In genomic region chr19:49439841-49440240, GRCh38 we compare ENCODE assay signal across 18 cellular contexts. TPM values are rescaled to one million over a fixed set of nuclear protein-coding genes. Genes with fewer than 3 reads are reported as not detected.
DNase-seq lines count a peak whose midpoint lies in the region; ATAC-seq, FAIRE-seq and TF ChIP-seq lines count a peak whose summit lies in the region.
"Had no signal": no experiment of that assay in that cellular context is flagged by ENCODE, and none has a peak within 500 bp of the region (broad histone marks: within the 10 kb centered on the region; RNA-seq: fewer than 3 reads in every experiment).

No MANE protein-coding gene starts in this region.

- CTCF ChIA-PET in K562 (lab: Yijun Ruan, JAX; ENCODE audit: low intra/inter-chr PET ratio), result no interaction called here

- WGBS in K562 (ENCODE audit: insufficient coverage, low coverage, missing lambda C conversion rate), result 9% methylated on average over 4 of the region's 6 CpGs
- 47 to 53% methylated on average over 6 of the region's 6 CpGs for WGBS in thyroid gland, 2 donors

- TF ChIP-seq RAD21 in K562 (CRISPR knock-in tag; conservative IDR thresholded peaks at IDR 0.05 in 1 of 2, IDR thresholded peaks at IDR 0.05 in 1 of 2), result no peak

- peaks cover 10 to 17% of the 10 kb centered on the region in 2 donors for H3K36me3 Mint-ChIP-seq in CD14-positive monocyte
- H3K36me3 Mint-ChIP-seq in neural crest cell (ENCODE audit: low read depth), result no peaks in the 10 kb centered on the region
- peaks cover 6% of the 10 kb centered on the region for H3K36me3 Mint-ChIP-seq in activated T-helper 17 cell treated with anti-CD3 and anti-CD28 coated beads, Interleukin-2, amount 50 U/mL, for 72 hours (ENCODE audit: low read depth)

- ATAC-seq in K562, result no peak
- ATAC-seq in activated T-helper 17 cell treated with anti-CD3 and anti-CD28 coated beads, Interleukin-2, amount 50 U/mL, for 72 hours (replicated peaks), result no peak

- TF ChIP-seq CTCF in CD14-positive monocyte (IDR thresholded peaks at IDR 0.05) (no peak), K562 (IDR thresholded peaks at IDR 0.05 in 2 of 3, conservative IDR thresholded peaks at IDR 0.05 in 1 of 3; ENCODE audit: insufficient read depth in 2 of 3, low read depth in 1 of 3, low read length in 3 of 3) (no peak), neural crest cell (conservative IDR thresholded peaks at IDR 0.05) (no peak), thyroid gland (IDR thresholded peaks at IDR 0.05) (no peak)

- H3K4me2 ChIP-seq in K562 (ENCODE audit: insufficient read depth, low read length), result 0 out of 2 replicates have a peak overlapping the region, but pooled peaks have one; percentile 3
- H3K4me2 ChIP-seq: KMS-11, PC-9 had no signal

- BruUV-seq in K562 (replicated peaks; lab: Mats Ljungman, UMichigan), result no TSS peak

- POLR2A ChIA-PET in K562 (lab: Yijun Ruan, JAX), result interaction anchor here (0.6 to 3.7 kb wide), 3 partner anchors 9 to 216 kb away, joined by 3 to 14 read pairs (median 3); no protein-coding TSS in a partner anchor

- H3K4me1 Mint-ChIP-seq in CD14-positive monocyte (peaks cover 36% of the 10 kb centered on the region), neural crest cell (peaks cover 19% of the 10 kb centered on the region)
- peaks cover 16% of the 10 kb centered on the region for H3K4me1 Mint-ChIP-seq in activated T-helper 17 cell treated with anti-CD3 and anti-CD28 coated beads, Interleukin-2, amount 50 U/mL, for 72 hours

- H3K27ac ChIP-seq in K562 (ENCODE audit: extremely low read depth, low read depth, low read length) (no peak overlapping the region), thyroid gland (no peak overlapping the region)
- no peak overlapping the region for H3K27ac ChIP-seq in effector memory CD4-positive, alpha-beta T cell (ENCODE audit: insufficient read depth, low read length, poor library complexity, severe bottlenecking)
- H3K27ac ChIP-seq: C4-2B, HL-60, KMS-11, PC-9 had no signal

- peak overlapping the region in 1 of 2 experiments; percentile 22; a peak in 1 of 4 replicates for H3K9ac ChIP-seq in K562 (ENCODE audit: insufficient read depth in 1 of 2, low read depth in 2 of 2, low read length in 2 of 2)
- H3K9ac ChIP-seq: KMS-11 had no signal

- H3K4me3 Mint-ChIP-seq in CD14-positive monocyte (peak overlapping the region in 1 of 2 donors; percentile 67), neural crest cell (peak overlapping the region; percentile 56)
- H3K4me3 Mint-ChIP-seq in activated T-helper 17 cell treated with anti-CD3 and anti-CD28 coated beads, Interleukin-2, amount 50 U/mL, for 72 hours, result no peak overlapping the region

- H2AFZ ChIP-seq in K562 (ENCODE audit: low read depth, low read length), result no peak overlapping the region
- H2AFZ ChIP-seq: PC-9 had no signal

- peaks cover 74 to 81% (median 77%) of the 10 kb centered on the region in 3 donors for H3K27me3 Mint-ChIP-seq in CD14-positive monocyte (ENCODE audit: low read depth in 3 of 3)
- H3K27me3 Mint-ChIP-seq in neural crest cell (ENCODE audit: low read depth), result peaks cover 92% of the 10 kb centered on the region
- peaks cover 68% of the 10 kb centered on the region for H3K27me3 Mint-ChIP-seq in activated T-helper 17 cell treated with anti-CD3 and anti-CD28 coated beads, Interleukin-2, amount 50 U/mL, for 72 hours

- DNase-seq in CD14-positive monocyte (ENCODE audit: low spot score) (peak; percentile 18), K562 (ENCODE audit: extremely low read depth in 1 of 4, low spot score in 3 of 4) (no peak), neural crest cell (ENCODE audit: low read depth, low spot score) (no peak), thyroid gland (no peak)
- no peak for DNase-seq in effector memory CD4-positive, alpha-beta T cell
- DNase-seq: DMS53, HFFc6, NCI-H1092, NCI-H1694, NCI-H345, PC-9 had no signal

- H3K9me3 ChIP-seq in K562 (replicated peaks; ENCODE audit: control insufficient read depth, insufficient read depth, low read depth, low read length) (no peaks in the 10 kb centered on the region), thyroid gland (no peaks in the 10 kb centered on the region)
- H3K9me3 ChIP-seq in effector memory CD4-positive, alpha-beta T cell (ENCODE audit: control insufficient read depth, low read length), result no peaks in the 10 kb centered on the region

- H4K20me1 ChIP-seq in K562 (replicated peaks; ENCODE audit: control insufficient read depth, insufficient read depth, low read length), result no peaks in the 10 kb centered on the region

- H3K27ac Mint-ChIP-seq in CD14-positive monocyte (no peak overlapping the region), neural crest cell (ENCODE audit: unreplicated experiment) (no peak overlapping the region)
- H3K27ac Mint-ChIP-seq in activated T-helper 17 cell treated with anti-CD3 and anti-CD28 coated beads, Interleukin-2, amount 50 U/mL, for 72 hours, result no peak overlapping the region
- H3K27ac Mint-ChIP-seq: HFFc6 had no signal

- H3K4me3 ChIP-seq in K562 (no peak overlapping the region), thyroid gland (replicated peaks in 1 of 3) (no peak overlapping the region)
- H3K4me3 ChIP-seq in effector memory CD4-positive, alpha-beta T cell (ENCODE audit: insufficient read depth, low read depth, low read length, poor library complexity, severe bottlenecking), result no peak overlapping the region
- H3K4me3 ChIP-seq: PC-9 had no signal

- no peaks in the 10 kb centered on the region for H3K36me3 ChIP-seq in K562 (ENCODE audit: control insufficient read depth, insufficient read depth, low read length)
- H3K36me3 ChIP-seq in effector memory CD4-positive, alpha-beta T cell (ENCODE audit: control insufficient read depth, insufficient read depth, low read length), result no peaks in the 10 kb centered on the region
- no peaks in the 10 kb centered on the region for H3K36me3 ChIP-seq in thyroid gland

- H3K9me3 Mint-ChIP-seq in CD14-positive monocyte (peaks cover 0 to 38% (median 28%) of the 10 kb centered on the region in 7 donors), neural crest cell (no peaks in the 10 kb centered on the region)
- no peaks in the 10 kb centered on the region for H3K9me3 Mint-ChIP-seq in activated T-helper 17 cell treated with anti-CD3 and anti-CD28 coated beads, Interleukin-2, amount 50 U/mL, for 72 hours
- H3K9me3 Mint-ChIP-seq: HFFc6 had no signal

- TF ChIP-seq EP300 in K562 (IDR thresholded peaks at IDR 0.05; ENCODE audit: low read length), result no peak

- H3K27me3 ChIP-seq in K562 (ENCODE audit: control insufficient read depth in 2 of 2, insufficient read depth in 2 of 2, low read length in 2 of 2), result peaks cover 7 to 19% of the 10 kb centered on the region in 2 experiments; a peak in 4 of 5 replicates
- H3K27me3 ChIP-seq in effector memory CD4-positive, alpha-beta T cell (replicated peaks; ENCODE audit: control insufficient read depth, insufficient read depth, low read length, poor library complexity, severe bottlenecking), result peaks cover 59% of the 10 kb centered on the region
- peaks cover 9% of the 10 kb centered on the region for H3K27me3 ChIP-seq in thyroid gland

- peaks cover 37 to 54% of the 10 kb centered on the region in 2 experiments for H3K4me1 ChIP-seq in K562 (replicated peaks in 1 of 2; ENCODE audit: control insufficient read depth in 2 of 2, insufficient read depth in 2 of 2, low read length in 2 of 2)
- peaks cover 25% of the 10 kb centered on the region for H3K4me1 ChIP-seq in effector memory CD4-positive, alpha-beta T cell (ENCODE audit: control insufficient read depth, insufficient read depth, low read length, poor library complexity, severe bottlenecking)
- peaks cover 0 to 7% of the 10 kb centered on the region in 2 donors for H3K4me1 ChIP-seq in thyroid gland

- no peaks in the 10 kb centered on the region for H3K9me1 ChIP-seq in K562 (ENCODE audit: control insufficient read depth, insufficient read depth, low read length)

- TF ChIP-seq POLR2A in K562 (conservative IDR thresholded peaks at IDR 0.05) (no peak), thyroid gland (IDR thresholded peaks at IDR 0.05) (no peak)

- intact Hi-C loops in CD14-positive monocyte (cut with micrococcal nuclease) (loop anchor here (5.0 to 10.0 kb wide), 2 partner anchors 48 to 175 kb away; no protein-coding TSS in a partner anchor), K562 (cut with micrococcal nuclease) (loop anchor here (5.0 to 10.0 kb wide), 2 partner anchors 175 to 288 kb away; no protein-coding TSS in a partner anchor), thyroid gland (cut with DNase I) (no loop called here)

- H3K79me2 ChIP-seq in K562 (ENCODE audit: control insufficient read depth, insufficient read depth, low read length), result no peaks in the 10 kb centered on the region

- FAIRE-seq in K562 (lab: Jason Lieb, UNC), result no peak
- FAIRE-seq: A204.1 had no signal

- in situ Hi-C loops in K562 (cut with MboI), result loop anchor here (5.0 kb wide), 1 partner anchor 48 kb away; no protein-coding TSS in a partner anchor

RNA-seq across cellular contexts. Expression of gene SLC17A7, which starts 1.5 kb away (rescaled TPM):
- under 1 TPM in 1 of 2 donors, not detected in 1; 0.09 TPM for polyA plus RNA-seq in CD14-positive monocyte
- total RNA-seq in K562 (2011; cell fraction: chromatin; rRNA removed; ENCODE audit: low replicate concordance), result 9.2 and 13.8 TPM in 2 replicates
- 11.8 and 13.3 TPM in 2 replicates for total RNA-seq in K562 (2011; cell fraction: nucleolus; rRNA removed)
- 16.4 and 22.1 TPM in 2 replicates for total RNA-seq in K562 (2011; cell fraction: nucleoplasm; rRNA removed)
- total RNA-seq in K562 (2014; rRNA removed), result 2.4 and 3.2 TPM in 2 replicates
- total RNA-seq in K562 (2014; rRNA removed; fragmentation: Illumina TruSeq; extraction: Trizol), result 1.1 TPM in 2 replicates
- 1.4 TPM in 2 replicates for total RNA-seq in K562 (2015; rRNA removed; fragmentation: Illumina TruSeq; extraction: Trizol)
- 9.2 and 9.9 TPM in 2 replicates for total RNA-seq in K562 (2021)
- polyA plus RNA-seq in K562 (2011; rRNA removed), result 4.8 and 7.0 TPM in 2 replicates
- 9.6 and 10.2 TPM in 2 replicates for polyA plus RNA-seq in K562 (2011; cell fraction: cytosol; rRNA removed)
- 8.6 TPM in 2 replicates for polyA plus RNA-seq in K562 (2011; cell fraction: nucleus; rRNA removed)
- 6.9 and 8.3 TPM in 2 replicates for polyA plus RNA-seq in K562 (2012)
- polyA plus RNA-seq in K562 (2014; fragmentation: Illumina TruSeq; extraction: Trizol), result 12.8 and 15.7 TPM in 2 replicates
- 1 to 10 TPM; 1.7 to 1.8 TPM for polyA plus RNA-seq in K562 (2014; fragmentation: Nextera tagmentation; extraction: Ambion mirVana)
- 5.5 and 5.7 TPM in 2 replicates for polyA plus RNA-seq in K562 (2014; rRNA removed)
- polyA minus RNA-seq in K562 (2011; rRNA and poly(A)+ RNA removed), result 4.4 and 4.6 TPM in 2 replicates
- polyA minus RNA-seq in K562 (2011; cell fraction: cytosol; rRNA and poly(A)+ RNA removed), result 3.5 and 3.8 TPM in 2 replicates
- polyA minus RNA-seq in K562 (2011; cell fraction: nucleus; rRNA and poly(A)+ RNA removed), result 1.8 and 2.4 TPM in 2 replicates
- 0.23 TPM in 1 of 2 replicates, not detected in the other for total RNA-seq in neural crest cell
- total RNA-seq in thyroid gland, result 1 to 10 TPM in 3 of 4 donors, under 1 TPM in 1; 0.73 to 1.5 (median 1.3) TPM
- under 1 TPM in 1 of 2 donors, not detected in 1; 0.40 TPM for total RNA-seq in activated T-helper 17 cell treated with anti-CD3 and anti-CD28 coated beads, Interleukin-2, amount 50 U/mL, for 72 hours
- total RNA-seq: MCF 10A had no signal

RNA-seq across cellular contexts. Expression of gene PIH1D1, which starts 11.8 kb away (rescaled TPM):
- polyA plus RNA-seq in CD14-positive monocyte (10 to 100 TPM; 62.3 to 83.9 TPM), K562 (2011; rRNA removed) (137 and 156 TPM in 2 replicates), K562 (2014; fragmentation: Illumina TruSeq; extraction: Trizol) (137 and 156 TPM in 2 replicates), K562 (2014; fragmentation: Nextera tagmentation; extraction: Ambion mirVana) (10 to 100 TPM; 26.5 to 48.0 TPM), K562 (2014; rRNA removed) (199 and 221 TPM in 2 replicates)
- total RNA-seq in K562 (2011; cell fraction: chromatin; rRNA removed; ENCODE audit: low replicate concordance), result 153 and 228 TPM in 2 replicates
- 123 and 143 TPM in 2 replicates for total RNA-seq in K562 (2011; cell fraction: nucleolus; rRNA removed)
- total RNA-seq in K562 (2011; cell fraction: nucleoplasm; rRNA removed), result 145 and 152 TPM in 2 replicates
- total RNA-seq in K562 (2014; rRNA removed) (224 and 233 TPM in 2 replicates), K562 (2014; rRNA removed; fragmentation: Illumina TruSeq; extraction: Trizol) (102 and 112 TPM in 2 replicates), K562 (2015; rRNA removed; fragmentation: Illumina TruSeq; extraction: Trizol) (120 and 125 TPM in 2 replicates), K562 (2021) (161 and 164 TPM in 2 replicates), neural crest cell (104 and 110 TPM in 2 replicates), thyroid gland (100 to 1,000 TPM in 2 of 4 donors, 10 to 100 TPM in 2; 69.7 to 125 (median 99.8) TPM)
- 171 and 200 TPM in 2 replicates for polyA plus RNA-seq in K562 (2011; cell fraction: cytosol; rRNA removed)
- polyA plus RNA-seq in K562 (2011; cell fraction: nucleus; rRNA removed), result 229 and 274 TPM in 2 replicates
- 153 and 156 TPM in 2 replicates for polyA plus RNA-seq in K562 (2012)
- 105 and 146 TPM in 2 replicates for polyA minus RNA-seq in K562 (2011; rRNA and poly(A)+ RNA removed)
- 63.5 and 65.9 TPM in 2 replicates for polyA minus RNA-seq in K562 (2011; cell fraction: cytosol; rRNA and poly(A)+ RNA removed)
- polyA minus RNA-seq in K562 (2011; cell fraction: nucleus; rRNA and poly(A)+ RNA removed), result 52.0 and 62.1 TPM in 2 replicates
- 100 to 1,000 TPM; 183 to 194 TPM for total RNA-seq in activated T-helper 17 cell treated with anti-CD3 and anti-CD28 coated beads, Interleukin-2, amount 50 U/mL, for 72 hours

RNA-seq across cellular contexts. Expression of gene ALDH16A1, which starts 13.2 kb away (rescaled TPM):
- polyA plus RNA-seq in CD14-positive monocyte (10 to 100 TPM; 30.8 to 39.5 TPM), K562 (2011; rRNA removed) (7.6 and 12.4 TPM in 2 replicates), K562 (2014; fragmentation: Illumina TruSeq; extraction: Trizol) (2.2 and 8.9 TPM in 2 replicates), K562 (2014; fragmentation: Nextera tagmentation; extraction: Ambion mirVana) (1 to 10 TPM; 2.8 to 3.3 TPM), K562 (2014; rRNA removed) (29.7 and 31.7 TPM in 2 replicates)
- total RNA-seq in K562 (2011; cell fraction: chromatin; rRNA removed; ENCODE audit: low replicate concordance), result 12.5 and 54.5 TPM in 2 replicates
- total RNA-seq in K562 (2011; cell fraction: nucleolus; rRNA removed), result 31.5 and 38.2 TPM in 2 replicates
- total RNA-seq in K562 (2011; cell fraction: nucleoplasm; rRNA removed), result 31.5 and 34.9 TPM in 2 replicates
- total RNA-seq in K562 (2014; rRNA removed) (46.2 and 52.2 TPM in 2 replicates), K562 (2014; rRNA removed; fragmentation: Illumina TruSeq; extraction: Trizol) (2.1 and 2.4 TPM in 2 replicates), K562 (2015; rRNA removed; fragmentation: Illumina TruSeq; extraction: Trizol) (17.0 and 18.6 TPM in 2 replicates), K562 (2021) (36.9 and 40.3 TPM in 2 replicates), neural crest cell (51.9 and 52.7 TPM in 2 replicates), thyroid gland (10 to 100 TPM; 32.5 to 39.5 (median 34.2) TPM)
- 14.7 and 45.1 TPM in 2 replicates for polyA plus RNA-seq in K562 (2011; cell fraction: cytosol; rRNA removed)
- 30.5 and 50.7 TPM in 2 replicates for polyA plus RNA-seq in K562 (2011; cell fraction: nucleus; rRNA removed)
- polyA plus RNA-seq in K562 (2012), result 26.1 and 43.4 TPM in 2 replicates
- polyA minus RNA-seq in K562 (2011; rRNA and poly(A)+ RNA removed), result 3.5 and 5.4 TPM in 2 replicates
- polyA minus RNA-seq in K562 (2011; cell fraction: cytosol; rRNA and poly(A)+ RNA removed), result 22.0 and 25.8 TPM in 2 replicates
- 6.6 and 9.0 TPM in 2 replicates for polyA minus RNA-seq in K562 (2011; cell fraction: nucleus; rRNA and poly(A)+ RNA removed)
- 10 to 100 TPM; 15.5 to 39.1 TPM for total RNA-seq in activated T-helper 17 cell treated with anti-CD3 and anti-CD28 coated beads, Interleukin-2, amount 50 U/mL, for 72 hours

RNA-seq across cellular contexts. Expression of gene GFY, which starts 14.7 kb away (rescaled TPM):
- polyA plus RNA-seq in CD14-positive monocyte (not detected), K562 (2011; rRNA removed) (0.19 and 0.26 TPM in 2 replicates), K562 (2014; fragmentation: Illumina TruSeq; extraction: Trizol) (0.33 and 0.40 TPM in 2 replicates), K562 (2014; fragmentation: Nextera tagmentation; extraction: Ambion mirVana) (under 1 TPM in 1 of 2 experiments, not detected in 1; 0.06 TPM), K562 (2014; rRNA removed) (0.11 and 0.33 TPM in 2 replicates)
- total RNA-seq in K562 (2011; cell fraction: chromatin; rRNA removed; ENCODE audit: low replicate concordance), result 1.3 and 1.6 TPM in 2 replicates
- total RNA-seq in K562 (2011; cell fraction: nucleolus; rRNA removed), result 0.67 and 0.92 TPM in 2 replicates
- total RNA-seq in K562 (2011; cell fraction: nucleoplasm; rRNA removed), result 0.92 and 1.2 TPM in 2 replicates
- total RNA-seq in K562 (2014; rRNA removed) (0.12 TPM in 1 of 2 replicates, not detected in the other), K562 (2014; rRNA removed; fragmentation: Illumina TruSeq; extraction: Trizol) (not detected in 2 replicates), K562 (2015; rRNA removed; fragmentation: Illumina TruSeq; extraction: Trizol) (0.07 TPM in 1 of 2 replicates, not detected in the other), K562 (2021) (0.11 TPM in 1 of 2 replicates, not detected in the other), neural crest cell (not detected in 2 replicates), thyroid gland (not detected)
- 0.18 and 0.30 TPM in 2 replicates for polyA plus RNA-seq in K562 (2011; cell fraction: cytosol; rRNA removed)
- polyA plus RNA-seq in K562 (2011; cell fraction: nucleus; rRNA removed), result 1.8 and 2.6 TPM in 2 replicates
- 0.33 and 0.53 TPM in 2 replicates for polyA plus RNA-seq in K562 (2012)
- polyA minus RNA-seq in K562 (2011; rRNA and poly(A)+ RNA removed), result not detected in 2 replicates
- polyA minus RNA-seq in K562 (2011; cell fraction: cytosol; rRNA and poly(A)+ RNA removed), result not detected in 2 replicates
- polyA minus RNA-seq in K562 (2011; cell fraction: nucleus; rRNA and poly(A)+ RNA removed), result 0.27 and 0.56 TPM in 2 replicates
- total RNA-seq in activated T-helper 17 cell treated with anti-CD3 and anti-CD28 coated beads, Interleukin-2, amount 50 U/mL, for 72 hours, result not detected
- total RNA-seq: H4, HFFc6, MCF 10A, PC-9 had no signal

RNA-seq across cellular contexts. Expression of gene PTH2, which starts 16.6 kb away (rescaled TPM):
- polyA plus RNA-seq in CD14-positive monocyte (not detected), K562 (2011; rRNA removed) (not detected in 2 replicates), K562 (2014; fragmentation: Illumina TruSeq; extraction: Trizol) (not detected in 2 replicates), K562 (2014; fragmentation: Nextera tagmentation; extraction: Ambion mirVana) (not detected), K562 (2014; rRNA removed) (not detected in 2 replicates)
- not detected in 2 replicates for total RNA-seq in K562 (2011; cell fraction: chromatin; rRNA removed; ENCODE audit: low replicate concordance)
- not detected in 2 replicates for total RNA-seq in K562 (2011; cell fraction: nucleolus; rRNA removed)
- not detected in 2 replicates for total RNA-seq in K562 (2011; cell fraction: nucleoplasm; rRNA removed)
- total RNA-seq in K562 (2014; rRNA removed) (0.61 TPM in 1 of 2 replicates, not detected in the other), K562 (2014; rRNA removed; fragmentation: Illumina TruSeq; extraction: Trizol) (not detected in 2 replicates), K562 (2015; rRNA removed; fragmentation: Illumina TruSeq; extraction: Trizol) (not detected in 2 replicates), K562 (2021) (0.60 and 1.3 TPM in 2 replicates), neural crest cell (not detected in 2 replicates), thyroid gland (not detected)
- polyA plus RNA-seq in K562 (2011; cell fraction: cytosol; rRNA removed), result 0.29 and 0.64 TPM in 2 replicates
- polyA plus RNA-seq in K562 (2011; cell fraction: nucleus; rRNA removed), result 0.70 TPM in 1 of 2 replicates, not detected in the other
- polyA plus RNA-seq in K562 (2012), result 0.39 TPM in 1 of 2 replicates, not detected in the other
- not detected in 2 replicates for polyA minus RNA-seq in K562 (2011; rRNA and poly(A)+ RNA removed)
- not detected in 2 replicates for polyA minus RNA-seq in K562 (2011; cell fraction: cytosol; rRNA and poly(A)+ RNA removed)
- not detected in 2 replicates for polyA minus RNA-seq in K562 (2011; cell fraction: nucleus; rRNA and poly(A)+ RNA removed)
- total RNA-seq in activated T-helper 17 cell treated with anti-CD3 and anti-CD28 coated beads, Interleukin-2, amount 50 U/mL, for 72 hours, result not detected
- total RNA-seq: H4, HFFc6, MCF 10A, PC-9 had no signal
